In the genomic region with DNA sequence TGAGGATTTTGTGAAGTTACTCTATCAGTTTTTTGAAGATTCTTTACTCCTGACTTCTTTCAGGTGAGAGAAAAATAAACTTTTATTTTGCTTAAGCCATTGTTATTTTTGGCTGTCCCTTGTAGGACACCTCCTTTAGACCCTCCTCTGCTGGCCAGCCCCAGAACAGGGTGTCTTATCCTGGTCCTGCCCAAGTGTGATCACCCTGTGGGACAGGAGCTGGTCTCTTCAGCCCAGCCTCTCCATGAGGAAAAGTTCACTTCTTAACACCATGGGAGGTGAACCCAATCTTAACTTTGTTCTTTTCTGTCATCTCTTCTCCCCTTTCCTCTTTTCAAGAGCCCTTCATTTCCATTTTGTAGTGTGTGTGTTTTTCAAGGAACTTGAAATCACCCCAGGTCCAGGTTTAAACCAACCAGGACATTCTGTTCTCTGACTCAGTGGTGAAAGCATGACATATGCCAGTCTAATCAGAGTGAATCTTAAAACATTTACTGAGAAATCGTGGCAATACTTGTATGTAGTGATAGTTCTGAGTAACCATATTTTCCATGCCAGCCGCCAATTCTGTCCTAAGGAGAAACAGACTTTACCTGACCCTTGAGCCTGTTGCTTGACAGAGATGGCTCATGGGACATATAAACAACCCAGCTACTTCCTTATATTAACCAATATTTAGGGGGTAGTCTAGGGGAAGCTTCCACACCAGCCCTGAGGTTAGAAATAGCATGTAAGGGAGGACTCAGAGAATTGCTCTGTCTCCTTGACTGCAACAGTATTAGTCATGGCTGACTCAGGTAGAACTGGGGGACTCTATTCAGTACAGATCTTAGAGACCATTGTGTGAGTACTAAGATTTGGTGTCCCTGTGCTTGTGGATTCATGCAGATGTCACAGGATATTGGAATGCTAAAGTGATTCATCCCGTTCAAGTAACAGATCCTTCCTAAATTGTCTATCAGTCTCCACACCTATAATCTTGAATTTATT, we compare ENCODE assay signal across 15 cellular contexts. TPM values are rescaled to one million over a fixed set of nuclear protein-coding genes. Genes with fewer than 3 reads are reported as not detected.
DNase-seq lines count a peak whose midpoint lies in the region; ATAC-seq, FAIRE-seq and TF ChIP-seq lines count a peak whose summit lies in the region.
"Had no signal": no experiment of that assay in that cellular context is flagged by ENCODE, and none has a peak within 500 bp of the region (broad histone marks: within the 10 kb centered on the region; RNA-seq: fewer than 3 reads in every experiment).

No MANE protein-coding gene starts in this region.

- in situ Hi-C loops in Panc1 (cut with HindIII; ENCODE audit: low pct_unique_long_range_greater_than_20kb, low sequenced_read_pairs), result no loop called here

- H3K27ac Mint-ChIP-seq in activated CD8-positive, alpha-beta T cell treated with anti-CD3 and anti-CD28 coated beads for 36 hours, result no peak overlapping the region
- H3K27ac Mint-ChIP-seq: CD8-positive, alpha-beta T cell had no signal

- no peak overlapping the region for H3K4me3 ChIP-seq in Panc1 (ENCODE audit: low read depth in 2 of 2, low read length in 2 of 2)
- H3K4me3 ChIP-seq: right atrium auricular region had no signal

- CTCF ChIA-PET in Panc1 (lab: Charles Lee), result no interaction called here
- CTCF ChIA-PET in activated CD8-positive, alpha-beta T cell treated with anti-CD3 and anti-CD28 coated beads for 36 hours (lab: Charles Lee), result no interaction called here

- H3K36me3 ChIP-seq in Panc1 (ENCODE audit: control insufficient read depth, insufficient read depth, low read length), result no peaks in the 10 kb centered on the region
- H3K36me3 ChIP-seq: right atrium auricular region had no signal

- FAIRE-seq in GM18507 (lab: Jason Lieb, UNC), result peak; percentile 26

- H3K27ac ChIP-seq in Panc1 (ENCODE audit: low read length), result no peak overlapping the region
- H3K27ac ChIP-seq: right atrium auricular region had no signal

- H3K4me1 ChIP-seq in Panc1 (ENCODE audit: control insufficient read depth, insufficient read depth, low read length), result no peaks in the 10 kb centered on the region
- H3K4me1 ChIP-seq: right atrium auricular region had no signal

- H3K4me1 Mint-ChIP-seq in activated CD8-positive, alpha-beta T cell treated with anti-CD3 and anti-CD28 coated beads for 36 hours (ENCODE audit: low read depth), result no peaks in the 10 kb centered on the region

- H3K9me3 ChIP-seq in Panc1 (ENCODE audit: control insufficient read depth, insufficient read depth, low read depth, low read length), result no peaks in the 10 kb centered on the region
- H3K9me3 ChIP-seq: right atrium auricular region had no signal

- ATAC-seq in Panc1, result no peak
- ATAC-seq in activated CD8-positive, alpha-beta T cell treated with anti-CD3 and anti-CD28 coated beads for 36 hours, result no peak
- ATAC-seq: CD8-positive, alpha-beta T cell had no signal

- H3K36me3 Mint-ChIP-seq in activated CD8-positive, alpha-beta T cell treated with anti-CD3 and anti-CD28 coated beads for 36 hours (ENCODE audit: low read depth), result no peaks in the 10 kb centered on the region
- H3K36me3 Mint-ChIP-seq: CD8-positive, alpha-beta T cell had no signal

- BruUV-seq in Panc1 (replicated peaks; lab: Mats Ljungman, UMichigan), result no TSS peak

- H3K27me3 Mint-ChIP-seq in activated CD8-positive, alpha-beta T cell treated with anti-CD3 and anti-CD28 coated beads for 36 hours, result no peaks in the 10 kb centered on the region

- POLR2A ChIA-PET in Panc1 (lab: Charles Lee), result no interaction called here
- POLR2A ChIA-PET in activated CD8-positive, alpha-beta T cell treated with anti-CD3 and anti-CD28 coated beads for 36 hours (lab: Charles Lee), result no interaction called here

- no peaks in the 10 kb centered on the region for H3K27me3 ChIP-seq in Panc1 (ENCODE audit: control insufficient read depth, insufficient read depth, low read length)
- H3K27me3 ChIP-seq: right atrium auricular region had no signal

- H3K9me3 Mint-ChIP-seq in activated CD8-positive, alpha-beta T cell treated with anti-CD3 and anti-CD28 coated beads for 36 hours, result peaks cover 1% of the 10 kb centered on the region
- H3K9me3 Mint-ChIP-seq: CD8-positive, alpha-beta T cell had no signal

- no peak for TF ChIP-seq CTCF in Panc1 (IDR thresholded peaks at IDR 0.05)
- TF ChIP-seq CTCF in activated CD8-positive, alpha-beta T cell treated with anti-CD3 and anti-CD28 coated beads for 36 hours (IDR thresholded peaks at IDR 0.05), result no peak

- H3K4me3 Mint-ChIP-seq in activated CD8-positive, alpha-beta T cell treated with anti-CD3 and anti-CD28 coated beads for 36 hours, result no peak overlapping the region
- H3K4me3 Mint-ChIP-seq: CD8-positive, alpha-beta T cell had no signal

- no peak for DNase-seq in GM18507 (ENCODE audit: extremely low spot score, insufficient read length, low read depth)
- peak; percentile 54 for DNase-seq in Panc1 (ENCODE audit: low read depth, low spot score)
- DNase-seq in fibroblast of gingiva (ENCODE audit: low read depth), result peak; percentile 18
- DNase-seq in non-pigmented ciliary epithelial cell (ENCODE audit: low read depth), result peak; percentile 14
- DNase-seq in activated CD8-positive, alpha-beta memory T cell treated with anti-CD3 and anti-CD28 coated beads for 24 hours, result no peak
- no peak for DNase-seq in activated CD8-positive, alpha-beta T cell treated with anti-CD3 and anti-CD28 coated beads for 36 hours
- no peak for DNase-seq in DMS114 treated with DMSO at 0.1 percent for 48 hours (lab: John Stamatoyannopoulos, UW; ENCODE audit: unreplicated experiment)
- no peak for DNase-seq in posterior vena cava (ENCODE audit: low spot score)
- DNase-seq: anterior cingulate cortex; CD8-positive, alpha-beta T cell; effector CD8-positive, alpha-beta T cell; NCI-H1092 treated with DMSO at 0.1 percent for 48 hours; NCI-H510A; SHP77 treated with DMSO at 0.1 percent for 48 hours had no signal

- intact Hi-C loops in Panc1 (cut with micrococcal nuclease; ENCODE audit: unreplicated experiment) (no loop called here), posterior vena cava (cut with DNase I) (no loop called here)
- intact Hi-C loops in activated CD8-positive, alpha-beta T cell treated with anti-CD3 and anti-CD28 coated beads for 36 hours (cut with micrococcal nuclease), result no loop called here

RNA-seq across cellular contexts. Expression of a gene that starts 48.8 kb away (rescaled TPM):
- total RNA-seq in Panc1 (2021; ENCODE audit: unreplicated experiment), result 0.67 TPM
- 0.19 TPM for polyA plus RNA-seq in Panc1 (2012; ENCODE audit: insufficient read length)
- not detected for total RNA-seq in activated CD8-positive, alpha-beta T cell treated with anti-CD3 and anti-CD28 coated beads for 36 hours
- total RNA-seq in posterior vena cava, result 1 to 10 TPM in 1 of 2 donors, under 1 TPM in 1; 0.65 to 1.3 TPM
- total RNA-seq: CD8-positive, alpha-beta T cell had no signal

Comparison
In these comparisons a context has a peak if more than half of its experiments do, and no peak if none do; other contexts are left out.
1. DNase-seq: peak in Panc1 (single experiment), fibroblast of gingiva (single experiment) and non-pigmented ciliary epithelial cell (single experiment); none in GM18507 (single experiment), activated CD8-positive, alpha-beta memory T cell treated with anti-CD3 and anti-CD28 coated beads for 24 hours (single experiment), activated CD8-positive, alpha-beta T cell treated with anti-CD3 and anti-CD28 coated beads for 36 hours (single experiment), DMS114 treated with DMSO at 0.1 percent for 48 hours (single experiment) and posterior vena cava (single experiment).